Comparison of ENCODE assay signal across 1 cellular context in the genomic region with DNA sequence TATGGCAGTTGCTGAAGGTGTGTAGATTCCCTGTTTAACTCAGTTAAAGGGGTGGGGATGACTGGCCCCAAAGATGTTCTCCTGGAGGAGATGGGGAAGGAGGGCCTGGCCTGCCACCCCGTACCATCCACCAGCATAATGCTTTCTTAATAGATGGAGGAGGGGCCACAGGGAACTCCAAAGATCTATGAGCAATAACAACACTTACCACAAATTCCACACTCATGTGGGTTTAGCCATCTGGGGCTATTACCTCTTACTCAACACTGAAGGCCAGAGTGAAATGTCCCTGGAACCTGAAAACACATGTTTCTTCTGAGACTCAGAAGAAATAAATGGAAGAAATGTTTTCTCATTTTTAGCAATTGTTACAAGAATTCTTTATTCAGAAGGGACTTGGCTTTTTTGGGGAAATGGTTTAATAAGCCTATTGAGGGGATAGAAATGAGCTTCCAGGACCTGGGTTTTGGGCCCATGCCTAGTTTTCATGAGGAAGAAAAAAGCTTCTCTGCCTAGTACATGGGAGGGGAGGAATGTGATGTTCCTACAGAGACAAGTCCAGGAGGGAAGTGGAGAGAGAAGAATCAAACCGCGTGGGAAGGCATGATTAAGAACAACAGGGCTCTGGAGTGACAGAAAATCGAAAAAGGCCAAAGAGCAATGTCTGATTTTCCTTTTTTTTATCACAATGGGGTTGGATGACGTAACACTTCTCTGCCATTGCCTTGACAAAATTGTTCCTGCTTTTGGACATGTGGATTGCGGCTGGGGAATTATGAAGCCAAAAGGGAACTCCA.
TF ChIP-seq lines count a peak whose summit lies in the region.

No MANE protein-coding gene starts in this region.

TF ChIP-seq in HepG2, 621 proteins besides CTCF, POLR2A, EP300 and RAD21 (continued from another document):
- TF ChIP-seq, protein P1, sequence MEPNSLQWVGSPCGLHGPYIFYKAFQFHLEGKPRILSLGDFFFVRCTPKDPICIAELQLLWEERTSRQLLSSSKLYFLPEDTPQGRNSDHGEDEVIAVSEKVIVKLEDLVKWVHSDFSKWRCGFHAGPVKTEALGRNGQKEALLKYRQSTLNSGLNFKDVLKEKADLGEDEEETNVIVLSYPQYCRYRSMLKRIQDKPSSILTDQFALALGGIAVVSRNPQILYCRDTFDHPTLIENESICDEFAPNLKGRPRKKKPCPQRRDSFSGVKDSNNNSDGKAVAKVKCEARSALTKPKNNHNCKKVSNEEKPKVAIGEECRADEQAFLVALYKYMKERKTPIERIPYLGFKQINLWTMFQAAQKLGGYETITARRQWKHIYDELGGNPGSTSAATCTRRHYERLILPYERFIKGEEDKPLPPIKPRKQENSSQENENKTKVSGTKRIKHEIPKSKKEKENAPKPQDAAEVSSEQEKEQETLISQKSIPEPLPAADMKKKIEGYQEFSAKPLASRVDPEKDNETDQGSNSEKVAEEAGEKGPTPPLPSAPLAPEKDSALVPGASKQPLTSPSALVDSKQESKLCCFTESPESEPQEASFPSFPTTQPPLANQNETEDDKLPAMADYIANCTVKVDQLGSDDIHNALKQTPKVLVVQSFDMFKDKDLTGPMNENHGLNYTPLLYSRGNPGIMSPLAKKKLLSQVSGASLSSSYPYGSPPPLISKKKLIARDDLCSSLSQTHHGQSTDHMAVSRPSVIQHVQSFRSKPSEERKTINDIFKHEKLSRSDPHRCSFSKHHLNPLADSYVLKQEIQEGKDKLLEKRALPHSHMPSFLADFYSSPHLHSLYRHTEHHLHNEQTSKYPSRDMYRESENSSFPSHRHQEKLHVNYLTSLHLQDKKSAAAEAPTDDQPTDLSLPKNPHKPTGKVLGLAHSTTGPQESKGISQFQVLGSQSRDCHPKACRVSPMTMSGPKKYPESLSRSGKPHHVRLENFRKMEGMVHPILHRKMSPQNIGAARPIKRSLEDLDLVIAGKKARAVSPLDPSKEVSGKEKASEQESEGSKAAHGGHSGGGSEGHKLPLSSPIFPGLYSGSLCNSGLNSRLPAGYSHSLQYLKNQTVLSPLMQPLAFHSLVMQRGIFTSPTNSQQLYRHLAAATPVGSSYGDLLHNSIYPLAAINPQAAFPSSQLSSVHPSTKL (CRISPR knock-in tag; IDR thresholded peaks at IDR 0.05), result peak; percentile 16; the same call in 1 of the 2 replicates
- 0 out of 2 replicates have a peak, but pooled peaks have one; percentile 17 for TF ChIP-seq CREM (IDR thresholded peaks at IDR 0.05)
- no peak for TF ChIP-seq CREM (CRISPR knock-in tag; IDR thresholded peaks at IDR 0.05)
- TF ChIP-seq PTBP1 (IDR thresholded peaks at IDR 0.05; ENCODE audit: low read depth, low read length, poor library complexity, severe bottlenecking), result no peak
- no peak for TF ChIP-seq SOX6 (IDR thresholded peaks at IDR 0.05)
- TF ChIP-seq SOX6 (CRISPR knock-in tag; IDR thresholded peaks at IDR 0.05), result peak; percentile 77
- TF ChIP-seq JUND (CRISPR knock-in tag; IDR thresholded peaks at IDR 0.05), result 0 out of 2 replicates have a peak, but pooled peaks have one; percentile 18
- TF ChIP-seq ZBTB21 (CRISPR knock-in tag; IDR thresholded peaks at IDR 0.05), result peak; percentile 70; the same call in 1 of the 2 replicates
- TF ChIP-seq CEBPB (IDR thresholded peaks at IDR 0.05; ENCODE audit: borderline replicate concordance, low read depth, low read length), result peak; percentile 34; the same call in 1 of the 2 replicates
- no peak for TF ChIP-seq MEIS1 (CRISPR knock-in tag; IDR thresholded peaks at IDR 0.05; ENCODE audit: borderline replicate concordance)
- 0 out of 2 replicates have a peak, but pooled peaks have one; percentile 8 for TF ChIP-seq CEBPG (CRISPR knock-in tag; IDR thresholded peaks at IDR 0.05)
- TF ChIP-seq, protein P2, sequence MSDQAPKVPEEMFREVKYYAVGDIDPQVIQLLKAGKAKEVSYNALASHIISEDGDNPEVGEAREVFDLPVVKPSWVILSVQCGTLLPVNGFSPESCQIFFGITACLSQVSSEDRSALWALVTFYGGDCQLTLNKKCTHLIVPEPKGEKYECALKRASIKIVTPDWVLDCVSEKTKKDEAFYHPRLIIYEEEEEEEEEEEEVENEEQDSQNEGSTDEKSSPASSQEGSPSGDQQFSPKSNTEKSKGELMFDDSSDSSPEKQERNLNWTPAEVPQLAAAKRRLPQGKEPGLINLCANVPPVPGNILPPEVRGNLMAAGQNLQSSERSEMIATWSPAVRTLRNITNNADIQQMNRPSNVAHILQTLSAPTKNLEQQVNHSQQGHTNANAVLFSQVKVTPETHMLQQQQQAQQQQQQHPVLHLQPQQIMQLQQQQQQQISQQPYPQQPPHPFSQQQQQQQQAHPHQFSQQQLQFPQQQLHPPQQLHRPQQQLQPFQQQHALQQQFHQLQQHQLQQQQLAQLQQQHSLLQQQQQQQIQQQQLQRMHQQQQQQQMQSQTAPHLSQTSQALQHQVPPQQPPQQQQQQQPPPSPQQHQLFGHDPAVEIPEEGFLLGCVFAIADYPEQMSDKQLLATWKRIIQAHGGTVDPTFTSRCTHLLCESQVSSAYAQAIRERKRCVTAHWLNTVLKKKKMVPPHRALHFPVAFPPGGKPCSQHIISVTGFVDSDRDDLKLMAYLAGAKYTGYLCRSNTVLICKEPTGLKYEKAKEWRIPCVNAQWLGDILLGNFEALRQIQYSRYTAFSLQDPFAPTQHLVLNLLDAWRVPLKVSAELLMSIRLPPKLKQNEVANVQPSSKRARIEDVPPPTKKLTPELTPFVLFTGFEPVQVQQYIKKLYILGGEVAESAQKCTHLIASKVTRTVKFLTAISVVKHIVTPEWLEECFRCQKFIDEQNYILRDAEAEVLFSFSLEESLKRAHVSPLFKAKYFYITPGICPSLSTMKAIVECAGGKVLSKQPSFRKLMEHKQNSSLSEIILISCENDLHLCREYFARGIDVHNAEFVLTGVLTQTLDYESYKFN (CRISPR knock-in tag; conservative IDR thresholded peaks at IDR 0.05), result peak; percentile 20; the same call in 1 of the 2 replicates
- TF ChIP-seq, protein P3, sequence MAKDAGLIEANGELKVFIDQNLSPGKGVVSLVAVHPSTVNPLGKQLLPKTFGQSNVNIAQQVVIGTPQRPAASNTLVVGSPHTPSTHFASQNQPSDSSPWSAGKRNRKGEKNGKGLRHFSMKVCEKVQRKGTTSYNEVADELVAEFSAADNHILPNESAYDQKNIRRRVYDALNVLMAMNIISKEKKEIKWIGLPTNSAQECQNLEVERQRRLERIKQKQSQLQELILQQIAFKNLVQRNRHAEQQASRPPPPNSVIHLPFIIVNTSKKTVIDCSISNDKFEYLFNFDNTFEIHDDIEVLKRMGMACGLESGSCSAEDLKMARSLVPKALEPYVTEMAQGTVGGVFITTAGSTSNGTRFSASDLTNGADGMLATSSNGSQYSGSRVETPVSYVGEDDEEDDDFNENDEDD (CRISPR knock-in tag; IDR thresholded peaks at IDR 0.05; ENCODE audit: borderline replicate concordance), result no peak
- TF ChIP-seq CC2D1A (CRISPR knock-in tag; IDR thresholded peaks at IDR 0.05), result no peak
- TF ChIP-seq GATAD2A (CRISPR knock-in tag; IDR thresholded peaks at IDR 0.05), result peak; percentile 34; the same call in 1 of the 2 replicates
- TF ChIP-seq, protein P4, sequence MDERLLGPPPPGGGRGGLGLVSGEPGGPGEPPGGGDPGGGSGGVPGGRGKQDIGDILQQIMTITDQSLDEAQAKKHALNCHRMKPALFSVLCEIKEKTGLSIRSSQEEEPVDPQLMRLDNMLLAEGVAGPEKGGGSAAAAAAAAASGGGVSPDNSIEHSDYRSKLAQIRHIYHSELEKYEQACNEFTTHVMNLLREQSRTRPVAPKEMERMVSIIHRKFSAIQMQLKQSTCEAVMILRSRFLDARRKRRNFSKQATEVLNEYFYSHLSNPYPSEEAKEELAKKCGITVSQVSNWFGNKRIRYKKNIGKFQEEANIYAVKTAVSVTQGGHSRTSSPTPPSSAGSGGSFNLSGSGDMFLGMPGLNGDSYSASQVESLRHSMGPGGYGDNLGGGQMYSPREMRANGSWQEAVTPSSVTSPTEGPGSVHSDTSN (CRISPR knock-in tag; IDR thresholded peaks at IDR 0.05), result peak; percentile 62
- TF ChIP-seq, protein P5, sequence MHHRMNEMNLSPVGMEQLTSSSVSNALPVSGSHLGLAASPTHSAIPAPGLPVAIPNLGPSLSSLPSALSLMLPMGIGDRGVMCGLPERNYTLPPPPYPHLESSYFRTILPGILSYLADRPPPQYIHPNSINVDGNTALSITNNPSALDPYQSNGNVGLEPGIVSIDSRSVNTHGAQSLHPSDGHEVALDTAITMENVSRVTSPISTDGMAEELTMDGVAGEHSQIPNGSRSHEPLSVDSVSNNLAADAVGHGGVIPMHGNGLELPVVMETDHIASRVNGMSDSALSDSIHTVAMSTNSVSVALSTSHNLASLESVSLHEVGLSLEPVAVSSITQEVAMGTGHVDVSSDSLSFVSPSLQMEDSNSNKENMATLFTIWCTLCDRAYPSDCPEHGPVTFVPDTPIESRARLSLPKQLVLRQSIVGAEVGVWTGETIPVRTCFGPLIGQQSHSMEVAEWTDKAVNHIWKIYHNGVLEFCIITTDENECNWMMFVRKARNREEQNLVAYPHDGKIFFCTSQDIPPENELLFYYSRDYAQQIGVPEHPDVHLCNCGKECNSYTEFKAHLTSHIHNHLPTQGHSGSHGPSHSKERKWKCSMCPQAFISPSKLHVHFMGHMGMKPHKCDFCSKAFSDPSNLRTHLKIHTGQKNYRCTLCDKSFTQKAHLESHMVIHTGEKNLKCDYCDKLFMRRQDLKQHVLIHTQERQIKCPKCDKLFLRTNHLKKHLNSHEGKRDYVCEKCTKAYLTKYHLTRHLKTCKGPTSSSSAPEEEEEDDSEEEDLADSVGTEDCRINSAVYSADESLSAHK (CRISPR knock-in tag; IDR thresholded peaks at IDR 0.05; ENCODE audit: borderline replicate concordance), result no peak
- TF ChIP-seq HNF4A (CRISPR knock-in tag; IDR thresholded peaks at IDR 0.05), result peak; percentile 59
- peak; percentile 79 for TF ChIP-seq CREB1 (IDR thresholded peaks at IDR 0.05)
- no peak for TF ChIP-seq CREB1 (CRISPR knock-in tag; IDR thresholded peaks at IDR 0.05)
- no peak for TF ChIP-seq ZNF749 (CRISPR knock-in tag; IDR thresholded peaks at IDR 0.05; ENCODE audit: borderline replicate concordance)
- no peak for TF ChIP-seq RARA (CRISPR knock-in tag; IDR thresholded peaks at IDR 0.05)
- no peak for TF ChIP-seq ZNF510 (CRISPR knock-in tag; IDR thresholded peaks at IDR 0.05; ENCODE audit: low read depth)
TF ChIP-seq in HepG2: peak in this region for 16.
